1 cellular context compared by ENCODE assay signal in genomic region chrX:107750263-107750662, GRCh38.
TF ChIP-seq lines count a peak whose summit lies in the region.

No MANE protein-coding gene starts in this region.

TF ChIP-seq in H1, 55 proteins besides CTCF, POLR2A, EP300 and RAD21:
- TF ChIP-seq KDM4A (IDR thresholded peaks at IDR 0.05; ENCODE audit: low read depth, low read length, severe bottlenecking) = no peak
- TF ChIP-seq RBBP5 (IDR thresholded peaks at IDR 0.05; ENCODE audit: borderline replicate concordance, low read depth, low read length) = no peak
- TF ChIP-seq E2F6 (IDR thresholded peaks at IDR 0.05) = no peak
- no peak for TF ChIP-seq SP4 (IDR thresholded peaks at IDR 0.05; ENCODE audit: low read length)
- no peak for TF ChIP-seq CBX5 (IDR thresholded peaks at IDR 0.05; ENCODE audit: low read depth, low read length)
- no peak for TF ChIP-seq USF2 (IDR thresholded peaks at IDR 0.05; ENCODE audit: low read length)
- TF ChIP-seq CHD2 (IDR thresholded peaks at IDR 0.05; ENCODE audit: low read length) = no peak
- no peak for TF ChIP-seq CBX8 (IDR thresholded peaks at IDR 0.05; ENCODE audit: borderline replicate concordance, low read depth, low read length)
- TF ChIP-seq TAF7 (optimal IDR thresholded peaks at IDR 0.05; ENCODE audit: borderline replicate concordance, low read depth, low read length) = no peak
- TF ChIP-seq HDAC6 (IDR thresholded peaks at IDR 0.05; ENCODE audit: low read depth, low read length) = no peak
- no peak for TF ChIP-seq CEBPB (IDR thresholded peaks at IDR 0.05; ENCODE audit: low read depth, low read length)
- TF ChIP-seq NANOG (IDR thresholded peaks at IDR 0.05; ENCODE audit: insufficient read depth, low read depth, low read length, poor library complexity, severe bottlenecking) = no peak
- no peak for TF ChIP-seq TAF1 (IDR thresholded peaks at IDR 0.05; ENCODE audit: low read depth, low read length)
- TF ChIP-seq CREB1 (IDR thresholded peaks at IDR 0.05) = no peak
